Comparison of ENCODE assay signal across 21 cellular contexts in genomic region chr9:110041452-110041851, GRCh38.
DNase-seq lines count a peak whose midpoint lies in the region; ATAC-seq and TF ChIP-seq lines count a peak whose summit lies in the region.
"Had no signal": no experiment of that assay in that cellular context is flagged by ENCODE, and none has a peak within 500 bp of the region (broad histone marks: within the 10 kb centered on the region; RNA-seq: fewer than 3 reads in every experiment).

No MANE protein-coding gene starts in this region.

- H3K27ac Mint-ChIP-seq in neural crest cell (ENCODE audit: unreplicated experiment), result peak overlapping the region; percentile 5
- H3K27ac Mint-ChIP-seq: mesothelial cell of epicardium, nephron had no signal

- DNase-seq in breast epithelium (ENCODE audit: low spot score in 2 of 2) (no peak), mammary epithelial cell (no peak), neural crest cell (ENCODE audit: low read depth, low spot score) (no peak), uterus (no peak), GDM1 (lab: John Stamatoyannopoulos, UW) (no peak)
- DNase-seq in activated T-cell treated with anti-CD3 and anti-CD28 coated beads, Interleukin-2, amount 50 U/mL, for 4 hours, result no peak
- DNase-seq in activated CD8-positive, alpha-beta memory T cell treated with anti-CD3 and anti-CD28 coated beads, Interleukin-2, amount 50 U/mL, for 4 hours, result no peak
- DNase-seq: activated CD4-positive, alpha-beta T cell treated with anti-CD3 and anti-CD28 coated beads, Interleukin-2, amount 50 U/mL, for 48 hours; activated naive CD4-positive, alpha-beta T cell treated with Interleukin-2 at 50 U/mL for 16 hours; activated T-cell treated with anti-CD3 and anti-CD28 coated beads for 4 hours; C1 segment of cervical spinal cord; HCEC 1CT; hypothalamus; islet precursor cell; NCI-H2171 treated with DMSO at 0.1 percent for 48 hours; SIG-M5; testis had no signal

- H3K4me3 ChIP-seq in breast epithelium (no peak overlapping the region), mammary epithelial cell (replicated peaks in 1 of 3; ENCODE audit: insufficient read depth in 1 of 3, low read depth in 2 of 3, low read length in 3 of 3) (no peak overlapping the region), gastroesophageal sphincter (no peak overlapping the region), uterus (no peak overlapping the region)
- H3K4me3 ChIP-seq: testis had no signal

- intact Hi-C loops in breast epithelium (cut with DNase I; ENCODE audit: low total_unique reads) (no loop called here), mammary epithelial cell (cut with micrococcal nuclease) (no loop called here), uterus (cut with DNase I; ENCODE audit: low total_unique reads) (no loop called here)

- H3K9me3 ChIP-seq in breast epithelium, result no peaks in the 10 kb centered on the region
- H3K9me3 ChIP-seq in mammary epithelial cell (replicated peaks; ENCODE audit: insufficient read depth, low read length), result no peaks in the 10 kb centered on the region
- no peaks in the 10 kb centered on the region for H3K9me3 ChIP-seq in gastroesophageal sphincter
- no peaks in the 10 kb centered on the region for H3K9me3 ChIP-seq in uterus
- H3K9me3 ChIP-seq: testis had no signal

- H3K27ac ChIP-seq in breast epithelium, result peak overlapping the region; percentile 33 to 68
- no peak overlapping the region for H3K27ac ChIP-seq in mammary epithelial cell (ENCODE audit: insufficient read depth, low read depth, low read length)
- H3K27ac ChIP-seq in gastroesophageal sphincter, result peak overlapping the region in 3 of 4 donors; percentile 38 to 44 (median 41)
- H3K27ac ChIP-seq in uterus, result peak overlapping the region; percentile 55 to 72
- H3K27ac ChIP-seq: 22Rv1, testis had no signal

- H2AFZ ChIP-seq in mammary epithelial cell (ENCODE audit: low read depth, low read length), result no peak overlapping the region

- CTCF ChIA-PET in mammary epithelial cell (lab: Charles Lee; ENCODE audit: low non-redundant PET), result no interaction called here

- no peaks in the 10 kb centered on the region for H3K27me3 Mint-ChIP-seq in neural crest cell (ENCODE audit: low read depth)
- H3K27me3 Mint-ChIP-seq in activated T-cell treated with anti-CD3 and anti-CD28 coated beads, Interleukin-2, amount 50 U/mL, for 4 hours (ENCODE audit: low read depth), result no peaks in the 10 kb centered on the region

- H3K36me3 ChIP-seq in breast epithelium, result no peaks in the 10 kb centered on the region
- no peaks in the 10 kb centered on the region for H3K36me3 ChIP-seq in mammary epithelial cell (ENCODE audit: insufficient read depth, low read length)
- H3K36me3 ChIP-seq in gastroesophageal sphincter, result no peaks in the 10 kb centered on the region
- no peaks in the 10 kb centered on the region for H3K36me3 ChIP-seq in uterus

- peaks cover 2% of the 10 kb centered on the region for H3K9me3 Mint-ChIP-seq in neural crest cell
- H3K9me3 Mint-ChIP-seq in activated T-cell treated with anti-CD3 and anti-CD28 coated beads, Interleukin-2, amount 50 U/mL, for 4 hours, result no peaks in the 10 kb centered on the region
- H3K9me3 Mint-ChIP-seq: mesothelial cell of epicardium, nephron had no signal

- H3K9ac ChIP-seq in mammary epithelial cell (ENCODE audit: insufficient read depth, low read length), result no peak overlapping the region

- in situ Hi-C loops in mammary epithelial cell (cut with MboI; ENCODE audit: low sequenced_read_pairs in 2 of 2), result no loop called here

- no peaks in the 10 kb centered on the region for H3K36me3 Mint-ChIP-seq in neural crest cell (ENCODE audit: low read depth)
- H3K36me3 Mint-ChIP-seq in activated T-cell treated with anti-CD3 and anti-CD28 coated beads, Interleukin-2, amount 50 U/mL, for 4 hours (ENCODE audit: insufficient read depth), result no peaks in the 10 kb centered on the region

- ATAC-seq in gastroesophageal sphincter, result no peak
- ATAC-seq in activated T-cell treated with anti-CD3 and anti-CD28 coated beads, Interleukin-2, amount 50 U/mL, for 4 hours, result no peak

- no peaks in the 10 kb centered on the region for H3K79me2 ChIP-seq in mammary epithelial cell (ENCODE audit: insufficient read depth, low read length)

- no peak for TF ChIP-seq EP300 in gastroesophageal sphincter (IDR thresholded peaks at IDR 0.05)

- TF ChIP-seq POLR2A in breast epithelium (IDR thresholded peaks at IDR 0.05), result no peak
- no peak for TF ChIP-seq POLR2A in gastroesophageal sphincter (IDR thresholded peaks at IDR 0.05)
- TF ChIP-seq POLR2A in uterus (IDR thresholded peaks at IDR 0.05), result no peak

- WGBS in mammary epithelial cell (ENCODE audit: low coverage, missing lambda C conversion rate), result 97% methylated on average over 5 of the region's 5 CpGs
- 67 to 77% methylated on average over 5 of the region's 5 CpGs for WGBS in gastroesophageal sphincter (ENCODE audit: low coverage in 1 of 2), 2 donors

- H3K4me1 ChIP-seq in breast epithelium (no peaks in the 10 kb centered on the region), mammary epithelial cell (ENCODE audit: insufficient read depth, low read length) (no peaks in the 10 kb centered on the region), gastroesophageal sphincter (peaks cover 0 to 23% (median 0%) of the 10 kb centered on the region in 3 donors), uterus (peaks cover 0 to 12% of the 10 kb centered on the region in 2 donors)

- no peak overlapping the region for H3K4me3 Mint-ChIP-seq in neural crest cell
- H3K4me3 Mint-ChIP-seq in activated T-cell treated with anti-CD3 and anti-CD28 coated beads, Interleukin-2, amount 50 U/mL, for 4 hours, result no peak overlapping the region
- H3K4me3 Mint-ChIP-seq: mesothelial cell of epicardium, nephron had no signal

- H3K27me3 ChIP-seq in breast epithelium (no peaks in the 10 kb centered on the region), mammary epithelial cell (ENCODE audit: insufficient read depth, low read length) (no peaks in the 10 kb centered on the region), gastroesophageal sphincter (no peaks in the 10 kb centered on the region), uterus (no peaks in the 10 kb centered on the region)
- H3K27me3 ChIP-seq: testis had no signal

- no peak for TF ChIP-seq CTCF in breast epithelium (IDR thresholded peaks at IDR 0.05)
- no peak for TF ChIP-seq CTCF in mammary epithelial cell (conservative IDR thresholded peaks at IDR 0.05 in 1 of 2, IDR thresholded peaks at IDR 0.05 in 1 of 2; ENCODE audit: extremely low read depth in 1 of 2, insufficient read depth in 1 of 2, low read depth in 1 of 2, low read length in 2 of 2)
- no peak for TF ChIP-seq CTCF in gastroesophageal sphincter (IDR thresholded peaks at IDR 0.05)
- no peak for TF ChIP-seq CTCF in neural crest cell (conservative IDR thresholded peaks at IDR 0.05)
- no peak for TF ChIP-seq CTCF in uterus (IDR thresholded peaks at IDR 0.05)

- dilution Hi-C loops in mammary epithelial cell (cut with HindIII; ENCODE audit: low sequenced_read_pairs), result no loop called here

- H3K4me1 Mint-ChIP-seq in neural crest cell, result peaks cover 7% of the 10 kb centered on the region
- H3K4me1 Mint-ChIP-seq in activated T-cell treated with anti-CD3 and anti-CD28 coated beads, Interleukin-2, amount 50 U/mL, for 4 hours (ENCODE audit: low read depth), result no peaks in the 10 kb centered on the region
- H3K4me1 Mint-ChIP-seq: nephron had no signal

- no TSS peak for BruUV-seq in mammary epithelial cell (replicated peaks; lab: Mats Ljungman, UMichigan)

- no peaks in the 10 kb centered on the region for H4K20me1 ChIP-seq in mammary epithelial cell (ENCODE audit: insufficient read depth, low read length)

- H3K4me2 ChIP-seq in mammary epithelial cell (ENCODE audit: insufficient read depth, low read depth, low read length), result no peak overlapping the region
